22 cellular contexts compared by ENCODE assay signal in the genomic region with DNA sequence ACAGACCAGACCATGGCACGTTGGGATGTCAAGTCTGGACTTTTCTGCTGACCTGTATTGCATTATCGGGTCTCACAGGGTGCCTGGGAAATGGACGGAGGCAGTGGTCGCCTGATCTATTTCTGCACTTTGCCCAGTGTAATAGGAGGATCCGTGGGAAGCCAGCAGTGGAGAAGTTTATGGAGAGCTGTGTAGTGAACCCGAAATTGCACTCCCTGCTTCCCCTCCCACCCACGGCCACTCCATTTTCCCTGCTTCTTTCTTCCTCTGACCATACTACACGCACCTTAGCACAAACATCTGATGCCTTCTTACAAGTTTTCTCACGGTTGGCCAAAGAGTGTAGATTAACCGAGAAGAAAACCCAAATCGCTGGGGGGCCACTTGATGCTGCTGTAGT. TPM values are rescaled to one million over a fixed set of nuclear protein-coding genes. Genes with fewer than 3 reads are reported as not detected.
DNase-seq lines count a peak whose midpoint lies in the region; ATAC-seq, FAIRE-seq and TF ChIP-seq lines count a peak whose summit lies in the region.
"Had no signal": no experiment of that assay in that cellular context is flagged by ENCODE, and none has a peak within 500 bp of the region (broad histone marks: within the 10 kb centered on the region; RNA-seq: fewer than 3 reads in every experiment).

No MANE protein-coding gene starts in this region.

- in situ Hi-C loops in GM12878 (cut with MboI): no loop called here

- H2AFZ ChIP-seq in GM12878 (ENCODE audit: control insufficient read depth, low read depth, low read length): no peak overlapping the region

- H3K4me2 ChIP-seq in BLaER1 (peak overlapping the region; percentile 2; the same call in 1 of the 2 replicates), GM12878 (ENCODE audit: control insufficient read depth, insufficient read depth) (no peak overlapping the region)

- no peak overlapping the region for H3K9ac ChIP-seq in BLaER1
- H3K9ac ChIP-seq in GM12878 (ENCODE audit: control insufficient read depth, insufficient read depth, low read length): no peak overlapping the region

- no TSS peak for BruUV-seq in GM12878 (replicated peaks; lab: Mats Ljungman, UMichigan)

- peaks cover 72% of the 10 kb centered on the region for H3K4me1 Mint-ChIP-seq in osteocyte (ENCODE audit: unreplicated experiment)

- H3K4me3 Mint-ChIP-seq in osteocyte (ENCODE audit: unreplicated experiment): no peak overlapping the region

- ATAC-seq in GM12878 (no peak), HG02884 (IDR thresholded peaks at IDR 0.05; ENCODE audit: unreplicated experiment) (no peak), HG02642 (IDR thresholded peaks at IDR 0.05; ENCODE audit: poor library complexity, unreplicated experiment) (no peak), GM18907 (IDR thresholded peaks at IDR 0.05; ENCODE audit: unreplicated experiment) (no peak)
- ATAC-seq: K562 had no signal

- H3K27ac ChIP-seq in BLaER1 (no peak overlapping the region), GM12878 (ENCODE audit: control insufficient read depth, insufficient read depth) (no peak overlapping the region)
- H3K27ac ChIP-seq: SJSA1 had no signal

- RAD21 ChIA-PET in GM12878 (lab: Charles Lee; ENCODE audit: unreplicated experiment): no interaction called here

- H3K4me1 ChIP-seq in BLaER1 (peaks cover 40% of the 10 kb centered on the region), GM12878 (ENCODE audit: control insufficient read depth, insufficient read depth, low read length) (no peaks in the 10 kb centered on the region)

- SMC1A ChIA-PET in GM12878 (lab: Charles Lee; ENCODE audit: uncharacterized antibody, unreplicated experiment): no interaction called here

- intact Hi-C loops in GM12878 (cut with micrococcal nuclease; ENCODE audit: unreplicated experiment): no loop called here

- no peaks in the 10 kb centered on the region for H3K36me3 Mint-ChIP-seq in osteocyte (ENCODE audit: unreplicated experiment)

- WGBS in GM12878 (ENCODE audit: insufficient coverage, insufficient replicate concordance, low lambda C conversion rate, missing lambda C conversion rate): 45% methylated on average over 11 of the region's 11 CpGs

- DNase-seq in GM12878 (ENCODE audit: low read depth, low spot score): no peak
- DNase-seq in left kidney (ENCODE audit: low read depth, low spot score): peak; percentile 82
- no peak for DNase-seq in osteocyte (ENCODE audit: extremely low spot score, unreplicated experiment)
- no peak for DNase-seq in DMS153 (lab: John Stamatoyannopoulos, UW)
- DNase-seq: 8988T, ACHN, BE2C, Calu3, DND-41, HCEC 1CT, NCI-H2029, NCI-H446 treated with DMSO at 0.1 percent for 48 hours, NCI-H526 treated with DMSO at 0.1 percent for 48 hours, Right ventricle myocardium superior, RPMI8226 had no signal

- H3K27me3 Mint-ChIP-seq in osteocyte (ENCODE audit: unreplicated experiment): no peaks in the 10 kb centered on the region

- H3K9me3 Mint-ChIP-seq in osteocyte (ENCODE audit: unreplicated experiment): no peaks in the 10 kb centered on the region

- FAIRE-seq in GM12878 (lab: Jason Lieb, UNC): peak; percentile 23
- FAIRE-seq: H1, K562 had no signal

- H3K36me3 ChIP-seq in BLaER1 (peaks cover 91% of the 10 kb centered on the region), GM12878 (ENCODE audit: control insufficient read depth in 2 of 2, insufficient read depth in 2 of 2, low read length in 1 of 2) (no peaks in the 10 kb centered on the region)
- H3K36me3 ChIP-seq: BE2C, SJSA1 had no signal

- no peak for TF ChIP-seq EP300 in GM12878 (IDR thresholded peaks at IDR 0.05; ENCODE audit: borderline replicate concordance in 1 of 2, control insufficient read depth in 1 of 2, low read depth in 2 of 2, low read length in 2 of 2)

- H3K9me3 ChIP-seq in BLaER1 (no peaks in the 10 kb centered on the region), GM12878 (replicated peaks; ENCODE audit: control insufficient read depth, insufficient read depth, low read length) (no peaks in the 10 kb centered on the region)
- H3K9me3 ChIP-seq: SJSA1 had no signal

- TF ChIP-seq CTCF in GM12878 (IDR thresholded peaks at IDR 0.05 in 2 of 3, conservative IDR thresholded peaks at IDR 0.05 in 1 of 3; ENCODE audit: control insufficient read depth in 2 of 3, extremely low read depth in 1 of 3, insufficient read depth in 1 of 3, low read depth in 3 of 3, low read length in 3 of 3): no peak
- no peak for TF ChIP-seq CTCF in osteocyte (IDR thresholded peaks at IDR 0.05)

- peaks cover 100% of the 10 kb centered on the region for H4K20me1 ChIP-seq in BLaER1
- H4K20me1 ChIP-seq in GM12878 (ENCODE audit: control insufficient read depth, insufficient read depth): no peaks in the 10 kb centered on the region

- CTCF ChIA-PET in GM12878 (lab: Yijun Ruan, JAX): no interaction called here

- no peak for TF ChIP-seq RAD21 in GM12878 (IDR thresholded peaks at IDR 0.05; ENCODE audit: insufficient read depth, low read depth, low read length)

- no peak overlapping the region for H3K4me3 ChIP-seq in BLaER1
- no peak overlapping the region for H3K4me3 ChIP-seq in GM12878
- H3K4me3 ChIP-seq: K562, SJSA1 had no signal

- H3K27ac Mint-ChIP-seq in osteocyte (ENCODE audit: unreplicated experiment): peak overlapping the region; percentile 25

- TF ChIP-seq POLR2A in GM12878 (IDR thresholded peaks at IDR 0.05; ENCODE audit: low read depth, low read length): no peak

- POLR2A ChIA-PET in GM12878 (lab: Charles Lee): no interaction called here

- no peaks in the 10 kb centered on the region for H3K79me2 ChIP-seq in GM12878 (ENCODE audit: control insufficient read depth, insufficient read depth, low read length)

- H3K27me3 ChIP-seq in BLaER1: no peaks in the 10 kb centered on the region
- no peaks in the 10 kb centered on the region for H3K27me3 ChIP-seq in GM12878 (replicated peaks in 1 of 2; ENCODE audit: control insufficient read depth in 2 of 2, insufficient read depth in 2 of 2, low read length in 1 of 2)
- H3K27me3 ChIP-seq: BE2C, SJSA1 had no signal

TF ChIP-seq in GM12878, 131 proteins besides CTCF, POLR2A, EP300 and RAD21 (continues in another document):
- TF ChIP-seq, protein P1, sequence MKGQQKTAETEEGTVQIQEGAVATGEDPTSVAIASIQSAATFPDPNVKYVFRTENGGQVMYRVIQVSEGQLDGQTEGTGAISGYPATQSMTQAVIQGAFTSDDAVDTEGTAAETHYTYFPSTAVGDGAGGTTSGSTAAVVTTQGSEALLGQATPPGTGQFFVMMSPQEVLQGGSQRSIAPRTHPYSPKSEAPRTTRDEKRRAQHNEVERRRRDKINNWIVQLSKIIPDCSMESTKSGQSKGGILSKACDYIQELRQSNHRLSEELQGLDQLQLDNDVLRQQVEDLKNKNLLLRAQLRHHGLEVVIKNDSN (IDR thresholded peaks at IDR 0.05; ENCODE audit: borderline replicate concordance, extremely low read length, insufficient read depth, low read depth, low read length): no peak
- no peak for TF ChIP-seq KLF5 (IDR thresholded peaks at IDR 0.05; ENCODE audit: partially characterized antibody)
- no peak for TF ChIP-seq SUPT20H (IDR thresholded peaks at IDR 0.05; ENCODE audit: borderline replicate concordance, control insufficient read depth, low read depth, low read length)
- TF ChIP-seq YY1 (IDR thresholded peaks at IDR 0.05; ENCODE audit: low read depth, low read length): no peak
- TF ChIP-seq CHD2 (IDR thresholded peaks at IDR 0.05; ENCODE audit: borderline replicate concordance, low read depth, low read length): no peak

RNA-seq across cellular contexts. Expression of a gene that starts 16.9 kb away (rescaled TPM):
- 0.12 and 0.13 TPM in 2 replicates for total RNA-seq in GM12878 (2013; cell fraction: nucleolus; rRNA removed)
- total RNA-seq in GM12878 (2014; rRNA removed) (0.22 and 0.40 TPM in 2 replicates), GM12878 (2014; rRNA removed; fragmentation: Illumina TruSeq; extraction: Trizol) (0.18 and 0.27 TPM in 2 replicates), GM12878 (2021) (0.40 and 0.44 TPM in 2 replicates), osteocyte (49.2 and 50.0 TPM in 2 replicates)
- polyA plus RNA-seq in GM12878 (2011; ENCODE audit: low read depth): 0.72 TPM
- polyA plus RNA-seq in GM12878 (2011; rRNA removed) (1.3 and 1.5 TPM in 2 replicates), GM12878 (2014; fragmentation: Illumina TruSeq; extraction: Trizol) (0.38 and 0.43 TPM in 2 replicates), GM12878 (2014; fragmentation: Nextera tagmentation; extraction: Ambion mirVana) (under 1 TPM; 0.18 TPM), GM12878 (2014; rRNA removed) (0.31 and 0.33 TPM in 2 replicates), GM12878 (2016; fragmentation: Nextera tagmentation; extraction: Ambion mirVana) (under 1 TPM in 1 of 2 experiments, not detected in 1; 0.12 TPM)
- 1.2 and 1.3 TPM in 2 replicates for polyA plus RNA-seq in GM12878 (2011; cell fraction: cytosol; rRNA removed)
- polyA plus RNA-seq in GM12878 (2011; cell fraction: nucleus; rRNA removed): 1.2 and 2.0 TPM in 2 replicates
- polyA plus RNA-seq in GM12878 (2012): 0.90 and 1.1 TPM in 2 replicates
- polyA minus RNA-seq in GM12878 (2011; rRNA and poly(A)+ RNA removed): 1.8 and 1.9 TPM in 2 replicates
- 0.80 and 1.4 TPM in 2 replicates for polyA minus RNA-seq in GM12878 (2011; cell fraction: cytosol; rRNA and poly(A)+ RNA removed)
- 0.97 and 2.4 TPM in 2 replicates for polyA minus RNA-seq in GM12878 (2011; cell fraction: nucleus; rRNA and poly(A)+ RNA removed)

RNA-seq across cellular contexts. Expression of a gene that starts 49.4 kb away (rescaled TPM):
- 503 and 516 TPM in 2 replicates for total RNA-seq in GM12878 (2013; cell fraction: nucleolus; rRNA removed)
- 92.4 and 113 TPM in 2 replicates for total RNA-seq in GM12878 (2014; rRNA removed)
- total RNA-seq in GM12878 (2014; rRNA removed; fragmentation: Illumina TruSeq; extraction: Trizol): 93.8 and 101 TPM in 2 replicates
- total RNA-seq in GM12878 (2021): 88.4 and 91.2 TPM in 2 replicates
- 42.3 TPM for polyA plus RNA-seq in GM12878 (2011; ENCODE audit: low read depth)
- 197 and 333 TPM in 2 replicates for polyA plus RNA-seq in GM12878 (2011; rRNA removed)
- 51.1 and 88.4 TPM in 2 replicates for polyA plus RNA-seq in GM12878 (2011; cell fraction: cytosol; rRNA removed)
- 510 and 559 TPM in 2 replicates for polyA plus RNA-seq in GM12878 (2011; cell fraction: nucleus; rRNA removed)
- 84.4 and 90.3 TPM in 2 replicates for polyA plus RNA-seq in GM12878 (2012)
- 105 and 138 TPM in 2 replicates for polyA plus RNA-seq in GM12878 (2014; fragmentation: Illumina TruSeq; extraction: Trizol)
- 10 to 100 TPM; 47.1 to 70.3 TPM for polyA plus RNA-seq in GM12878 (2014; fragmentation: Nextera tagmentation; extraction: Ambion mirVana)
- 110 and 129 TPM in 2 replicates for polyA plus RNA-seq in GM12878 (2014; rRNA removed)
- polyA plus RNA-seq in GM12878 (2016; fragmentation: Nextera tagmentation; extraction: Ambion mirVana): 100 to 1,000 TPM; 103 to 110 TPM
- polyA minus RNA-seq in GM12878 (2011; rRNA and poly(A)+ RNA removed): 22.2 and 28.0 TPM in 2 replicates
- polyA minus RNA-seq in GM12878 (2011; cell fraction: cytosol; rRNA and poly(A)+ RNA removed): 13.8 and 15.4 TPM in 2 replicates
- polyA minus RNA-seq in GM12878 (2011; cell fraction: nucleus; rRNA and poly(A)+ RNA removed): 67.7 and 72.2 TPM in 2 replicates
- 65.8 and 78.8 TPM in 2 replicates for total RNA-seq in osteocyte

Comparison
In these comparisons a context has a peak if more than half of its experiments do, and no peak if none do; other contexts are left out.
1. RNA of a gene that starts 16.9 kb away (total RNA-seq): 49.2 to 50.0 TPM in osteocyte; 0.12 to 0.44 TPM in GM12878; every median in the first group is over 10 times any median in the second.